Comparison of ENCODE assay signal across 17 cellular contexts in genomic region chr6:134511984-134512383, GRCh38.
DNase-seq lines count a peak whose midpoint lies in the region; ATAC-seq, FAIRE-seq and TF ChIP-seq lines count a peak whose summit lies in the region.
"Had no signal": no experiment of that assay in that cellular context is flagged by ENCODE, and none has a peak within 500 bp of the region (broad histone marks: within the 10 kb centered on the region; RNA-seq: fewer than 3 reads in every experiment).

No MANE protein-coding gene starts in this region.

- no peak overlapping the region for H3K27ac Mint-ChIP-seq in GM23338
- no peak overlapping the region for H3K27ac Mint-ChIP-seq in activated B cell treated with CpG ODN at 0.5 μM for 24 hours
- peak overlapping the region in 3 of 6 donors; percentile 18 to 95 (median 67) for H3K27ac Mint-ChIP-seq in naive B cell
- H3K27ac Mint-ChIP-seq: CD8-positive, alpha-beta T cell had no signal

- TF ChIP-seq CTCF in GM23338 (conservative IDR thresholded peaks at IDR 0.05; ENCODE audit: low read depth in 2 of 2) (no peak), activated B cell treated with CpG ODN at 0.5 μM for 24 hours (IDR thresholded peaks at IDR 0.05) (no peak)

- CTCF ChIA-PET in activated B cell treated with CpG ODN at 0.5 μM for 24 hours (lab: Charles Lee), result no interaction called here

- peaks cover 7% of the 10 kb centered on the region; the same call in 1 of the 2 replicates for H3K9me3 ChIP-seq in BLaER1

- POLR2A ChIA-PET in activated B cell treated with CpG ODN at 0.5 μM for 24 hours (lab: Charles Lee), result interaction anchor here (0.6 to 0.7 kb wide), 2 partner anchors 264 to 931 kb away, joined by 3 read pairs; no protein-coding TSS in a partner anchor

- DNase-seq in GM23338 (ENCODE audit: low spot score) (no peak), activated B cell treated with CpG ODN at 0.5 μM for 24 hours (no peak), naive B cell (no peak), kidney glomerular epithelial cell (lab: John Stamatoyannopoulos, UW) (no peak), RCC 7860 (ENCODE audit: low spot score) (no peak), KBM-7 (no peak)
- DNase-seq: CD8-positive, alpha-beta T cell; DMS79 treated with DMSO at 0.1 percent for 48 hours; NCI-H2081 treated with DMSO at 0.1 percent for 48 hours; NCI-H510A treated with DMSO at 0.1 percent for 48 hours; NCI-H82; SIG-M5 had no signal

- H3K4me1 Mint-ChIP-seq in GM23338 (peaks cover 14% of the 10 kb centered on the region), activated B cell treated with CpG ODN at 0.5 μM for 24 hours (peaks cover 17% of the 10 kb centered on the region), naive B cell (peaks cover 12 to 26% (median 20%) of the 10 kb centered on the region in 3 donors)

- FAIRE-seq in RCC 7860 (lab: Jason Lieb, UNC), result no peak
- FAIRE-seq: G401.6, GM12878, HTR-8/SVneo had no signal

- no peaks in the 10 kb centered on the region for H4K20me1 ChIP-seq in BLaER1
- no peaks in the 10 kb centered on the region for H4K20me1 ChIP-seq in GM23338 (replicated peaks; ENCODE audit: insufficient read depth)

- H3K36me3 Mint-ChIP-seq in GM23338 (ENCODE audit: low read depth) (no peaks in the 10 kb centered on the region), activated B cell treated with CpG ODN at 0.5 μM for 24 hours (ENCODE audit: low read depth) (no peaks in the 10 kb centered on the region), naive B cell (no peaks in the 10 kb centered on the region)
- H3K36me3 Mint-ChIP-seq: CD8-positive, alpha-beta T cell had no signal

- no peaks in the 10 kb centered on the region for H3K36me3 ChIP-seq in BLaER1
- H3K36me3 ChIP-seq in GM23338 (ENCODE audit: insufficient read depth), result no peaks in the 10 kb centered on the region

- peak overlapping the region; percentile 79 for H3K4me2 ChIP-seq in BLaER1
- H3K4me2 ChIP-seq in GM23338, result no peak overlapping the region

- no peaks in the 10 kb centered on the region for H3F3A ChIP-seq in GM23338 (replicated peaks; ENCODE audit: low read depth)

- H3K9me2 ChIP-seq in GM23338 (ENCODE audit: insufficient read depth), result no peaks in the 10 kb centered on the region; the same call in 1 of the 2 replicates

- H3K9ac ChIP-seq in BLaER1, result peak overlapping the region; percentile 49; the same call in 1 of the 2 replicates

- peak overlapping the region; percentile 78 for H3K27ac ChIP-seq in BLaER1
- no peak overlapping the region for H3K27ac ChIP-seq in GM23338 (ENCODE audit: low read depth)

- H3K4me1 ChIP-seq in BLaER1 (peaks cover 81% of the 10 kb centered on the region), GM23338 (ENCODE audit: insufficient read depth) (peaks cover 8% of the 10 kb centered on the region; the same call in 1 of the 2 replicates)

- in situ Hi-C loops in KBM-7 (cut with MboI; ENCODE audit: low pct_unique_long_range_greater_than_20kb, low sequenced_read_pairs), result no loop called here

- no peak for ATAC-seq in GM23338
- ATAC-seq in activated B cell treated with CpG ODN at 0.5 μM for 24 hours (ENCODE audit: low read depth), result peak; percentile 14
- peak; percentile 59 for ATAC-seq in naive B cell (ENCODE audit: low read depth in 2 of 2)
- ATAC-seq: CD8-positive, alpha-beta T cell; GM12878; HCT116 had no signal

- H3K27me3 Mint-ChIP-seq in GM23338 (ENCODE audit: insufficient read depth, low read depth, poor library complexity) (no peaks in the 10 kb centered on the region), activated B cell treated with CpG ODN at 0.5 μM for 24 hours (no peaks in the 10 kb centered on the region), naive B cell (no peaks in the 10 kb centered on the region)

- H3K9me3 Mint-ChIP-seq in GM23338 (no peaks in the 10 kb centered on the region), activated B cell treated with CpG ODN at 0.5 μM for 24 hours (no peaks in the 10 kb centered on the region), naive B cell (peaks cover 0 to 4% (median 0%) of the 10 kb centered on the region in 7 donors)
- H3K9me3 Mint-ChIP-seq: CD8-positive, alpha-beta T cell had no signal

- intact Hi-C loops in activated B cell treated with CpG ODN at 0.5 μM for 24 hours (cut with micrococcal nuclease), result no loop called here

- no peaks in the 10 kb centered on the region for H3K27me3 ChIP-seq in BLaER1
- H3K27me3 ChIP-seq in GM23338 (ENCODE audit: insufficient read depth), result no peaks in the 10 kb centered on the region

- H2AFZ ChIP-seq in GM23338, result 0 out of 2 replicates have a peak overlapping the region, but pooled peaks have one; percentile 18

- no peak overlapping the region for H3K4me3 ChIP-seq in BLaER1
- H3K4me3 ChIP-seq in GM23338, result no peak overlapping the region
- H3K4me3 ChIP-seq: GM12878 had no signal

- H3K79me2 ChIP-seq in GM23338 (replicated peaks; ENCODE audit: insufficient read depth), result no peaks in the 10 kb centered on the region

- H3K4me3 Mint-ChIP-seq in GM23338 (no peak overlapping the region), activated B cell treated with CpG ODN at 0.5 μM for 24 hours (no peak overlapping the region), naive B cell (no peak overlapping the region)
- H3K4me3 Mint-ChIP-seq: CD8-positive, alpha-beta T cell had no signal

TF ChIP-seq in GM23338, 12 proteins besides CTCF, POLR2A, EP300 and RAD21 (continues in another document):
- TF ChIP-seq ZNF331 (CRISPR knock-in tag; IDR thresholded peaks at IDR 0.05; ENCODE audit: low read depth) (no peak), ZNF114 (CRISPR knock-in tag; IDR thresholded peaks at IDR 0.05) (no peak), JUNB (IDR thresholded peaks at IDR 0.05; ENCODE audit: unreplicated experiment) (no peak), ETS1 (IDR thresholded peaks at IDR 0.05) (no peak), POLR2AphosphoS5 (IDR thresholded peaks at IDR 0.05; ENCODE audit: low read depth) (no peak), EZH2 (IDR thresholded peaks at IDR 0.05; ENCODE audit: low read depth, unreplicated experiment) (no peak), REST (IDR thresholded peaks at IDR 0.05; ENCODE audit: unreplicated experiment) (no peak)
